In the genomic region with DNA sequence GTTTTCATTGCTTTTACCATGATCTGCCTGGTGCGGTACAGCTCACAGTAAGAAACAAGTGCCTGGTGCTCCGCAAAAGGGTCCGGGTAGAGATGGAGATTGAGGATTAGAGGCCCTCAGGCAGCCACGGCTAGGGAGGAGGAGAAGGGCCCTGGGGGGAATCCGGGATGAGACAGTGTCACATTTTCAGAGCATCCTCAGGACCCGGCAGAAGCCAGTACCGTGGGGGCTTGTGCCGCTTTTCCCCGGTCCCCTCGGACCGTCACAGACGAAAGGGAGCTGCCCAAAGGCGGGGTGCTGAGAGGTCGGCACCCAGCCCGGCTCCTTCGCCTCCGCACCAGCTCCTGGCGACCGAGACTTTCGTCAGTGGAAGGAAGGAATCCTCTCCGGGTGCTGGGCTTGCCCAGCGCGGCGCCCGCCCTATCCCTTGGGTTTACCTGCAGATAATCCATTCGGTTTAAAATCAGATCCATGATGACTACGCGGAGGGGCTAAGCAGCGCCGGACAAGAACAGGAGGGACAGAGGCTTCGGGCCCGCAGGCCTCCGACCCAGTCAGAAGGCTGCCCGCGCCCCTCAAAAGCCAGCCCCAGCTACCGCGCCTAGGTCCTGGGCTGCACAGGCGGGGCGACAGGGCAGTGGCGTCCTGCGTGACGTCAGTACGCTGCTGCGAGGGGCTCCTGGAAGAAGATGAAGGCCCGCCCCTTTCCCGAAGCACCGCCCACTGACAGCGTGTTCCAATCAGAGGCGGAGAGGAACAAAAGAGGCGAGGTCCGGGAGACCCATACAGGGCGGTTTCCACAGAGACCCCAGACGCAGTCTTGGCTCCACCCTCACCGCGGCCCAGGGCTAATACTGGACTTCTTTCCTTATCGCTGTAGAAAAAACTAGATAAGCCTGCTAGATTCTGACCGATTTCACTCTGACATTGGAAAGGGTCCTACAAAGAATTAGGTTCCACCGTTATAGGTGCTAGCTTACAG, we compare ENCODE assay signal across 8 cellular contexts. TPM values are rescaled to one million over a fixed set of nuclear protein-coding genes. Genes with fewer than 3 reads are reported as not detected.
A peak's percentile ranks its signal among the peaks of the same experiment; 100 is the strongest.
DNase-seq lines count a peak whose midpoint lies in the region; ATAC-seq, FAIRE-seq and TF ChIP-seq lines count a peak whose summit lies in the region.

A gene with protein sequence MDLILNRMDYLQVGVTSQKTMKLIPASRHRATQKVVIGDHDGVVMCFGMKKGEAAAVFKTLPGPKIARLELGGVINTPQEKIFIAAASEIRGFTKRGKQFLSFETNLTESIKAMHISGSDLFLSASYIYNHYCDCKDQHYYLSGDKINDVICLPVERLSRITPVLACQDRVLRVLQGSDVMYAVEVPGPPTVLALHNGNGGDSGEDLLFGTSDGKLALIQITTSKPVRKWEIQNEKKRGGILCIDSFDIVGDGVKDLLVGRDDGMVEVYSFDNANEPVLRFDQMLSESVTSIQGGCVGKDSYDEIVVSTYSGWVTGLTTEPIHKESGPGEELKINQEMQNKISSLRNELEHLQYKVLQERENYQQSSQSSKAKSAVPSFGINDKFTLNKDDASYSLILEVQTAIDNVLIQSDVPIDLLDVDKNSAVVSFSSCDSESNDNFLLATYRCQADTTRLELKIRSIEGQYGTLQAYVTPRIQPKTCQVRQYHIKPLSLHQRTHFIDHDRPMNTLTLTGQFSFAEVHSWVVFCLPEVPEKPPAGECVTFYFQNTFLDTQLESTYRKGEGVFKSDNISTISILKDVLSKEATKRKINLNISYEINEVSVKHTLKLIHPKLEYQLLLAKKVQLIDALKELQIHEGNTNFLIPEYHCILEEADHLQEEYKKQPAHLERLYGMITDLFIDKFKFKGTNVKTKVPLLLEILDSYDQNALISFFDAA (minus strand): TSS at position 634 of the 982 bp plus-strand sequence. CDS start 161 bp downstream, at position 473.

- TF ChIP-seq CTCF in chondrocyte (IDR thresholded peaks at IDR 0.05) (no peak), keratinocyte (optimal IDR thresholded peaks at IDR 0.05 in 1 of 3, IDR thresholded peaks at IDR 0.05 in 1 of 3, conservative IDR thresholded peaks at IDR 0.05 in 1 of 3; ENCODE audit: extremely low read depth in 1 of 3, insufficient read depth in 2 of 3, low read length in 3 of 3) (no peak)

- no peaks in the 10 kb centered on the region for H3K27me3 Mint-ChIP-seq in chondrocyte (ENCODE audit: low read depth)

- no peaks in the 10 kb centered on the region for H4K20me1 ChIP-seq in keratinocyte (ENCODE audit: control insufficient read depth, extremely low read depth, insufficient read depth, low read length)

- no peaks in the 10 kb centered on the region for H3K9me3 Mint-ChIP-seq in chondrocyte (ENCODE audit: low read depth)

- dilution Hi-C loops in keratinocyte (cut with MboI; ENCODE audit: extremely low pct_ligation_motif_present, low sequenced_read_pairs), result no loop called here

- peaks cover 21% of the 10 kb centered on the region for H3K4me1 Mint-ChIP-seq in chondrocyte (ENCODE audit: low read depth)

- H3K4me3 Mint-ChIP-seq in chondrocyte (ENCODE audit: unreplicated experiment), result peak within 1 kb of the TSS; percentile 86

- H3K27me3 ChIP-seq in keratinocyte (ENCODE audit: control insufficient read depth, extremely low read depth, insufficient read depth, low read length), result no peaks in the 10 kb centered on the region

- peak within 1 kb of the TSS; percentile 89 for H3K27ac Mint-ChIP-seq in chondrocyte (ENCODE audit: unreplicated experiment)

- H3K4me2 ChIP-seq in keratinocyte (ENCODE audit: control insufficient read depth, extremely low read depth, insufficient read depth, low read depth, low read length), result peak within 1 kb of the TSS; percentile 81

- H3K9me1 ChIP-seq in keratinocyte (ENCODE audit: control insufficient read depth, extremely low read depth, insufficient read depth, low read length), result no peaks in the 10 kb centered on the region

- no peaks in the 10 kb centered on the region for H3K36me3 ChIP-seq in keratinocyte (ENCODE audit: control insufficient read depth in 2 of 2, extremely low read depth in 1 of 2, insufficient read depth in 2 of 2, low read length in 2 of 2)

- no peaks in the 10 kb centered on the region for H3K9me3 ChIP-seq in keratinocyte (ENCODE audit: control insufficient read depth, low read depth, low read length)

- peak; percentile 86 for FAIRE-seq in keratinocyte (lab: Jason Lieb, UNC)

- H3K36me3 Mint-ChIP-seq in chondrocyte (ENCODE audit: low read depth), result peaks cover 16% of the 10 kb centered on the region

- DNase-seq in AG20443 (ENCODE audit: low spot score) (peak; percentile 97), NCI-H510A treated with DMSO at 0.1 percent for 48 hours (lab: John Stamatoyannopoulos, UW) (peak; percentile 79), chondrocyte (ENCODE audit: low spot score) (peak; percentile 98), keratinocyte (ENCODE audit: low read depth, low spot score) (peak; percentile 46)
- DNase-seq in activated CD4-positive, alpha-beta T cell treated with anti-CD3 and anti-CD28 coated beads for 24 hours (ENCODE audit: low read depth in 2 of 2), result peak; percentile 95 to 98
- DNase-seq in stimulated activated CD4-positive, alpha-beta T cell treated with anti-CD3 and anti-CD28 coated beads, Interleukin-15, amount 100 ng/mL, for 1 hour (ENCODE audit: low read depth in 1 of 2, low spot score in 1 of 2), result peak; percentile 85 to 95

- peak within 1 kb of the TSS; percentile 82 for H3K9ac ChIP-seq in keratinocyte (ENCODE audit: control insufficient read depth, extremely low read depth, insufficient read depth, low read length)

- peak; percentile 99 for ATAC-seq in HG03432 (IDR thresholded peaks at IDR 0.05; ENCODE audit: unreplicated experiment)

- peak within 1 kb of the TSS; percentile 97 for H2AFZ ChIP-seq in keratinocyte (ENCODE audit: control insufficient read depth, low read length)

- H3K27ac ChIP-seq in keratinocyte (ENCODE audit: control insufficient read depth, insufficient read depth, low read length), result peak within 1 kb of the TSS; percentile 72

- H3K79me2 ChIP-seq in keratinocyte (ENCODE audit: control insufficient read depth, insufficient read depth, low read length), result peaks cover 11% of the 10 kb centered on the region

- peak within 1 kb of the TSS; percentile 75 to 98 (median 88) for H3K4me3 ChIP-seq in keratinocyte (ENCODE audit: control insufficient read depth in 2 of 3, extremely low read depth in 1 of 3, insufficient read depth in 2 of 3, low read depth in 1 of 3, low read length in 3 of 3)

- TF ChIP-seq POLR2A in GM19099 (IDR thresholded peaks at IDR 0.05; ENCODE audit: extremely low read depth, insufficient read length, low read depth), result peak; percentile 85

- H3K4me1 ChIP-seq in keratinocyte (ENCODE audit: control insufficient read depth, extremely low read depth, insufficient read depth, low read length), result peaks cover 7% of the 10 kb centered on the region

RNA-seq across cellular contexts. Expression of the gene that starts here (rescaled TPM):
- 22.9 to 23.6 TPM (median 23.2 TPM) in 3 replicates for total RNA-seq in chondrocyte
- 18.5 to 34.8 TPM (median 19.0 TPM) in 3 replicates for polyA plus RNA-seq in keratinocyte
- 12.1 TPM for polyA plus RNA-seq in keratinocyte (2011; ENCODE audit: low read depth)
- 12.8 and 26.8 TPM in 2 replicates for polyA plus RNA-seq in keratinocyte (2011; cell fraction: cytosol; rRNA removed)
- polyA plus RNA-seq in keratinocyte (2011; cell fraction: nucleus; rRNA removed), result 24.5 and 29.5 TPM in 2 replicates
- 10.3 and 18.8 TPM in 2 replicates for polyA plus RNA-seq in keratinocyte (2012; ENCODE audit: low replicate concordance)
- polyA minus RNA-seq in keratinocyte, result 5.1 to 45.4 TPM (median 20.9 TPM) in 3 replicates
- polyA minus RNA-seq in keratinocyte (2011; cell fraction: cytosol; rRNA and poly(A)+ RNA removed), result 23.0 TPM
- 10.2 and 23.7 TPM in 2 replicates for polyA minus RNA-seq in keratinocyte (2011; cell fraction: nucleus; rRNA and poly(A)+ RNA removed)

Comparison
In these comparisons a context has a peak if more than half of its experiments do, and no peak if none do; other contexts are left out.
1. Peak in every context shown above with its lines: DNase-seq, ATAC-seq, H3K4me3 ChIP-seq and H3K27ac ChIP-seq.
2. DNase-seq: peak in every context shown above with its lines; median percentile 98 in chondrocyte; 97 in AG20443; 96 in activated CD4-positive, alpha-beta T cell treated with anti-CD3 and anti-CD28 coated beads for 24 hours; 90 in stimulated activated CD4-positive, alpha-beta T cell treated with anti-CD3 and anti-CD28 coated beads, Interleukin-15, amount 100 ng/mL, for 1 hour; 79 in NCI-H510A treated with DMSO at 0.1 percent for 48 hours; 46 in keratinocyte.